15 cellular contexts compared by ENCODE assay signal in genomic region chr12:47166365-47166764, GRCh38.
DNase-seq lines count a peak whose midpoint lies in the region; ATAC-seq and TF ChIP-seq lines count a peak whose summit lies in the region.
"Had no signal": no experiment of that assay in that cellular context is flagged by ENCODE, and none has a peak within 500 bp of the region (broad histone marks: within the 10 kb centered on the region; RNA-seq: fewer than 3 reads in every experiment).

No MANE protein-coding gene starts in this region.

- no peak for TF ChIP-seq CTCF in body of pancreas (IDR thresholded peaks at IDR 0.05)
- no peak for TF ChIP-seq CTCF in mesothelial cell of epicardium (IDR thresholded peaks at IDR 0.05; ENCODE audit: unreplicated experiment)
- no peak for TF ChIP-seq CTCF in smooth muscle cell (IDR thresholded peaks at IDR 0.05; ENCODE audit: borderline replicate concordance, insufficient read depth, poor library complexity, severe bottlenecking)

- H3K4me1 Mint-ChIP-seq in mesothelial cell of epicardium (peaks cover 16% of the 10 kb centered on the region), immature natural killer cell (peaks cover 13 to 16% of the 10 kb centered on the region in 2 donors)

- intact Hi-C loops in body of pancreas (cut with DNase I): no loop called here

- H3K4me1 ChIP-seq in HUES48 (ENCODE audit: control insufficient read depth, insufficient read depth, low read length) (no peaks in the 10 kb centered on the region), body of pancreas (peaks cover 57% of the 10 kb centered on the region), smooth muscle cell (ENCODE audit: low read depth) (peaks cover 4% of the 10 kb centered on the region)

- H3K4me2 ChIP-seq in smooth muscle cell: peak overlapping the region; percentile 28

- no peak for ATAC-seq in body of pancreas

- H3K4me3 ChIP-seq in HUES48 (ENCODE audit: low read depth, low read length): no peak overlapping the region
- no peak overlapping the region for H3K4me3 ChIP-seq in body of pancreas
- no peak overlapping the region for H3K4me3 ChIP-seq in smooth muscle cell
- H3K4me3 ChIP-seq in H7 (ENCODE audit: insufficient read depth, low read depth, low read length): no peak overlapping the region

- DNase-seq in body of pancreas (no peak), mesothelial cell of epicardium (ENCODE audit: low spot score in 2 of 2, unreplicated experiment in 2 of 2) (no peak), smooth muscle cell (lab: John Stamatoyannopoulos, UW; ENCODE audit: unreplicated experiment) (no peak), DMS153 treated with DMSO at 0.1 percent for 48 hours (lab: John Stamatoyannopoulos, UW; ENCODE audit: unreplicated experiment) (no peak), H7 (no peak), immature natural killer cell (no peak)
- DNase-seq: AML-193; CD4-positive, alpha-beta T cell; DMS153; DMS79 treated with DMSO at 0.1 percent for 48 hours; GF-D8; GOT3; H9 had no signal

- H3K9me3 ChIP-seq in HUES48 (ENCODE audit: control insufficient read depth, insufficient read depth, low read length): peaks cover 7% of the 10 kb centered on the region; the same call in 1 of the 2 replicates
- H3K9me3 ChIP-seq in body of pancreas: no peaks in the 10 kb centered on the region
- H3K9me3 ChIP-seq in smooth muscle cell (replicated peaks; ENCODE audit: low read depth): no peaks in the 10 kb centered on the region

- no peaks in the 10 kb centered on the region for H3K36me3 ChIP-seq in HUES48 (ENCODE audit: control insufficient read depth, insufficient read depth, low read length)
- no peaks in the 10 kb centered on the region for H3K36me3 ChIP-seq in body of pancreas (replicated peaks in 1 of 2; ENCODE audit: insufficient read depth in 1 of 2, low read depth in 2 of 2)
- H3K36me3 ChIP-seq in smooth muscle cell (ENCODE audit: low read depth): no peaks in the 10 kb centered on the region
- no peaks in the 10 kb centered on the region for H3K36me3 ChIP-seq in H7 (replicated peaks; ENCODE audit: control insufficient read depth, insufficient read depth, low read length)

- H2AFZ ChIP-seq in smooth muscle cell (ENCODE audit: low read depth): peak overlapping the region; percentile 10

- H3K27me3 Mint-ChIP-seq in mesothelial cell of epicardium (ENCODE audit: low read depth): no peaks in the 10 kb centered on the region
- H3K27me3 Mint-ChIP-seq in immature natural killer cell (ENCODE audit: low read depth in 3 of 3): peaks cover 0 to 2% (median 1%) of the 10 kb centered on the region in 3 donors
- H3K27me3 Mint-ChIP-seq: CD4-positive, alpha-beta T cell had no signal

- H3K36me3 Mint-ChIP-seq in mesothelial cell of epicardium (peaks cover 8% of the 10 kb centered on the region), immature natural killer cell (peaks cover 29 to 45% (median 38%) of the 10 kb centered on the region in 3 donors)

- 0 to 57% methylated on average over 1 of the region's 1 CpG for WGBS in body of pancreas, 2 donors
- WGBS in smooth muscle cell (ENCODE audit: low lambda C conversion rate): 60% methylated on average over 1 of the region's 1 CpG

- H3K4me3 Mint-ChIP-seq in mesothelial cell of epicardium (no peak overlapping the region), immature natural killer cell (no peak overlapping the region)
- H3K4me3 Mint-ChIP-seq: CD4-positive, alpha-beta T cell; H9 had no signal

- H3F3A ChIP-seq in smooth muscle cell (ENCODE audit: low read depth): no peaks in the 10 kb centered on the region

- H3K27me3 ChIP-seq in HUES48 (ENCODE audit: control insufficient read depth, insufficient read depth, low read length) (no peaks in the 10 kb centered on the region), body of pancreas (no peaks in the 10 kb centered on the region), smooth muscle cell (ENCODE audit: low read depth) (no peaks in the 10 kb centered on the region), H7 (ENCODE audit: control insufficient read depth, insufficient read depth, low read length) (no peaks in the 10 kb centered on the region)

- H3K79me2 ChIP-seq in smooth muscle cell (ENCODE audit: low read depth): no peaks in the 10 kb centered on the region

- no peak overlapping the region for H3K9ac ChIP-seq in HUES48 (ENCODE audit: low read depth, low read length)
- no peak overlapping the region for H3K9ac ChIP-seq in smooth muscle cell (ENCODE audit: low read depth)

- H3K9me3 Mint-ChIP-seq in mesothelial cell of epicardium (peaks cover 33% of the 10 kb centered on the region), immature natural killer cell (peaks cover 0 to 3% (median 0%) of the 10 kb centered on the region in 6 donors)

- TF ChIP-seq POLR2A in body of pancreas (IDR thresholded peaks at IDR 0.05): no peak

- H3K27ac Mint-ChIP-seq in mesothelial cell of epicardium: peak overlapping the region; percentile 65
- H3K27ac Mint-ChIP-seq in immature natural killer cell: no peak overlapping the region
- H3K27ac Mint-ChIP-seq: CD4-positive, alpha-beta T cell; H9 had no signal

- H4K20me1 ChIP-seq in smooth muscle cell (ENCODE audit: low read depth): no peaks in the 10 kb centered on the region

- H3K27ac ChIP-seq in HUES48 (ENCODE audit: low read depth, low read length) (peak overlapping the region; percentile 5), body of pancreas (peak overlapping the region in 3 of 4 donors; percentile 64 to 66 (median 65)), smooth muscle cell (ENCODE audit: low read depth) (no peak overlapping the region)
- H3K27ac ChIP-seq: C4-2B had no signal
